Comparison of ENCODE assay signal across 1 cellular context in the genomic region with DNA sequence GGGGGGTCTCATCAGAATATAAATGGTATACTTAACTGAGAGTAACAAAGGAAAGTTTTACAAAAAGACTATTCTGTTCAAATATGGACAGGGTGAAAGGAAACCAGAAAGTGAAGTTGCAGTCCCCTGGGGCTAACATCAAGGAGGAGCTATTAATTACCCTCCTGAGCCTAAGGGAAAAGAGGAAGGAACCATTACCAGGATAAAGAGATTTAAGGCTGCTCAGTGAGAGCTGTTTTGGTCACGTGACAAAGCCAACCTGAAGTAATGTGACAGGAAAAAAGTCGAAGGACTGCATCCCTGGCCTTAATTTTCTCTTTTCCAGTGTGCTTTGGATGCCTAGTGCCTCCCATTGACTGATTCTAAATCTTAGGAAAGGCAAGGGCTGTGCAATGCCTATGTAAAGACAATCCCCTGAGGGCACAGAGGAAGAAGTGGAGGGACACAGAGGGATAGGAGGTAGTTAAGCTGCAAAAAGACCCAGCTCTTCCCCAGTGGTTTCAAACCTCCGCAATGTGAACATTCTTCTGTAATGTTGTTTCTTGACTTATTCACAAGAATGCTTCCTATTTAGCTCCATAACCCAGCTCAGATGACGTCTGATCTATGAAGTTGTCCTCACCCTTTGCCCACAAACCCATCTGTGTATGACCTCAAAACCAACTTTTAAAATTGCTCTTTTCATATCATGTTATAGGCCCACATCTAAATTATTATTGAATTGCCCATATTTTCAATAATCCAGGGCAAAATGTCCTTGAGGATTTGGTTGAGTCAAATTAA.
A peak's percentile ranks its signal among the peaks of the same experiment; 100 is the strongest.
TF ChIP-seq lines count a peak whose summit lies in the region.

No MANE protein-coding gene starts in this region.

TF ChIP-seq in K562, 482 proteins besides CTCF, POLR2A, EP300 and RAD21:
- peak; percentile 64 for TF ChIP-seq TFE3 (CRISPR knock-in tag; IDR thresholded peaks at IDR 0.05)
- peak; percentile 72 for TF ChIP-seq RAD51 (IDR thresholded peaks at IDR 0.05; ENCODE audit: borderline replicate concordance, low read depth)
- TF ChIP-seq SMARCE1 (IDR thresholded peaks at IDR 0.05), result no peak
